ENCODE assay signal across 8 cellular contexts in the genomic region with DNA sequence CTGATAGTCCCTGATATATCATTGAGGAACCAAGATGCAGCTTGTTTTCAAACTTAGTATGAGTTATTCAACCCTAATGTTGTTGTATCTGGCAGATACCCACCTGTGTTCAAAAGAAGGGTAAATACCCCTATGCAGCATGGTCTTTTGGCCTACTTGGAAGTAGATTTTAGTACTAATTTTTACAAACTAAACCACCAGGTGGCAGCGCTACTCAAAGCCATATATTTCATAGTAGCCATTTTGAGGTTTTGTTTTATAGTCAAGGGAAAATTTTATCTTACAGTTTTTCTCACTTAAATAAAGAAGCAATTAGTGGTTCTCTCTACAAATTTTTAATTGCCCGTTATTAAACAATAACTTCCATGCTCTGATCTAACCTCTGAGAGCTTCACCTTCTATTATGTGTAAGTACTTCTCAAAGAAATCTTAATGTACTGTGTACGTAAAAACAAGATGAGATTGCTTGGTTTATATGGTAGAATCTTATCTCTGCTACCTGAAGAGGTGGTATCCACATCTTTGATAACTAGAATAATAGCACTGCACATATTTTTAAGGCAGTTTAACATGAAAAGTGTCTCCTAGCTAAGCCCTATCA. TPM values are rescaled to one million over a fixed set of nuclear protein-coding genes. Genes with fewer than 3 reads are reported as not detected.
A peak's percentile ranks its signal among the peaks of the same experiment; 100 is the strongest.
DNase-seq lines count a peak whose midpoint lies in the region; ATAC-seq, FAIRE-seq and TF ChIP-seq lines count a peak whose summit lies in the region.

No MANE protein-coding gene starts in this region.

- CTCF ChIA-PET in BJ (lab: Yijun Ruan, JAX) = interaction anchor here (0.6 to 3.9 kb wide), 19 partner anchors 9 to 721 kb away, joined by 3 to 15 read pairs (median 5); a partner anchor contains a TSS
- CTCF ChIA-PET in RWPE1 (lab: Yijun Ruan, JAX) = interaction anchor here (0.5 to 0.8 kb wide), 5 partner anchors 90 to 485 kb away, joined by 3 to 4 read pairs (median 3); a partner anchor contains a TSS

- intact Hi-C loops in posterior cingulate gyrus (cut with DNase I) = no loop called here

- TF ChIP-seq CTCF in BJ (IDR thresholded peaks at IDR 0.05; ENCODE audit: insufficient read depth, low read depth, low read length) (peak; percentile 61), LNCaP clone FGC (IDR thresholded peaks at IDR 0.05; ENCODE audit: control insufficient read depth, extremely low read depth, insufficient read depth) (peak; percentile 42), RWPE1 (conservative IDR thresholded peaks at IDR 0.05; ENCODE audit: low read depth) (peak; percentile 59)

- no peak overlapping the region for H3K27ac ChIP-seq in RWPE1

- POLR2A ChIA-PET in BJ (lab: Charles Lee) = interaction anchor here (0.6 to 0.7 kb wide), 2 partner anchors 919 to 926 kb away, joined by 3 read pairs; no protein-coding TSS in a partner anchor
- POLR2A ChIA-PET in RWPE1 (lab: Yijun Ruan, JAX; ENCODE audit: low non-redundant PET) = no interaction called here

- DNase-seq in BJ (ENCODE audit: low read depth) (peak; percentile 7), LNCaP clone FGC (ENCODE audit: low read depth) (peak; percentile 38), RWPE1 (ENCODE audit: low spot score) (peak; percentile 24), amniotic epithelial cell (ENCODE audit: low read depth) (peak; percentile 57), posterior cingulate gyrus (no peak)
- peak in 2 of 3 donors; percentile 22 to 34 for DNase-seq in stimulated activated CD4-positive, alpha-beta T cell treated with anti-CD3 and anti-CD28 coated beads, TNF-alpha, amount 100 ng/mL, for 48 hours (ENCODE audit: low read depth in 3 of 3)

- H3K27me3 ChIP-seq in BJ (ENCODE audit: control insufficient read depth, insufficient read depth, low read length) = no peaks in the 10 kb centered on the region

- ATAC-seq in GM19035 (IDR thresholded peaks at IDR 0.05; ENCODE audit: unreplicated experiment) = peak; percentile 66

- no peak overlapping the region for H3K4me3 ChIP-seq in BJ (ENCODE audit: low read depth, low read length)
- H3K4me3 ChIP-seq in LNCaP clone FGC (ENCODE audit: low read depth, low read length) = no peak overlapping the region

- FAIRE-seq in islet of Langerhans (lab: Jason Lieb, UNC) = peak; percentile 82

- H3K36me3 ChIP-seq in BJ (ENCODE audit: control insufficient read depth, insufficient read depth, low read length) = no peaks in the 10 kb centered on the region

RNA-seq across cellular contexts. Expression of a gene that starts 31.5 kb away (rescaled TPM):
- polyA plus RNA-seq in BJ (2011; rRNA removed) = 4.4 and 7.4 TPM in 2 replicates
- polyA minus RNA-seq in BJ (2011; rRNA and poly(A)+ RNA removed) = 2.6 and 4.9 TPM in 2 replicates

Comparison
In these comparisons a context has a peak if more than half of its experiments do, and no peak if none do; other contexts are left out.
1. DNase-seq: peak in BJ (single experiment), LNCaP clone FGC (single experiment), RWPE1 (single experiment), amniotic epithelial cell (single experiment) and stimulated activated CD4-positive, alpha-beta T cell treated with anti-CD3 and anti-CD28 coated beads, TNF-alpha, amount 100 ng/mL, for 48 hours (2 of 3); none in posterior cingulate gyrus (0 of 10).
2. Peak in every context shown above with its lines, with median percentiles within 50 percentile points of each other: CTCF ChIP-seq.